1 cellular context compared by ENCODE assay signal in the genomic region with DNA sequence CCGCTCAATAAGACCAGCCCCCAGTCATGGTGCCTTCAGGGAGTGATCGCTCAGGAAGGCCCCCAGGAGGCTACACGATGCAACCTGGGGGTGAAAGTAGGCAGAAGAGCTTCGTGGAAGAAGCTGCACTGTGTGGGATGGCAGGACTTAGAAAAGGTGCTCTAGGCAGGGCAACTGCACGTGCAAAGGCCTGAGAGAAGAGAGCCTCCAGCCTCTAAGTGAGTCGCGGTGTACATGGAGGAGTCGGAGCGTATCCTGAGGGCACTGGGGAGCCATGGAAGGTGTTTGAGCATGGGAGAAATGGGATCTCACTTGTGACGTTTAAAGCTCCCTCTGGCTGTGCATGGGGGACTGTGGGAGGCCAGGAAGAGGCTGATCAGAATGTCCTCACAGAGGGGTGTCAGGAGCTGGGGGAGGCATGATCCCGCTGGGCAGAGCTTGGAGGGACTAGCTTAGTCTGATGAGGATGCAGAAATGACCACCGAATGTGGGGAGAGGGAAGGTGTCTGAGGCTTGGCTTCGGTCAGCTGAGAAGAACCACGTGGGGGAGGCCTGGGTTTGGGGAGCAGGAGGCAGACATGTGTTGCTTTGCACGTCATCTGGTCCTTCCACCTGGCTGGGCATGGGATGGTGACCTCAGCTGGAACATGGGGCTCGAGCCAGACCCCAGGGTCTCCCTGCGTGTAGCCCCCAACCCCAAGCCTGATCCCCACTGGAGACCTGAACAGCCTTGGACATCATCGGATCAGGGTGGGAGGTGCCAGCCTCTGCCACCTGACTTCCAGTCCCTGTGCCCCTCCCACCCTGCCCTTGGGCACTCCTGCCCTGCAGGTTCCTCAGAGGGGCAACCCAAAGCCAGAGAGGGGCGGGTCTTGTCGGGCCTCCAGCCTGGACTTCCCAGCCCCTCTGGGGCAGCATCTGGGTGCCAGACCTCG.
A peak's percentile ranks its signal among the peaks of the same experiment; 100 is the strongest.
TF ChIP-seq lines count a peak whose summit lies in the region.

No MANE protein-coding gene starts in this region.

TF ChIP-seq in HepG2, 621 proteins besides CTCF, POLR2A, EP300 and RAD21:
- TF ChIP-seq ISL2 (CRISPR knock-in tag; IDR thresholded peaks at IDR 0.05) (no peak), ZMYM3 (CRISPR knock-in tag; IDR thresholded peaks at IDR 0.05) (peak; percentile 45; the same call in 1 of the 2 replicates), MIXL1 (CRISPR knock-in tag; IDR thresholded peaks at IDR 0.05) (no peak), EZH2 (conservative IDR thresholded peaks at IDR 0.05; ENCODE audit: low read depth, low read length) (0 out of 2 replicates have a peak, but pooled peaks have one; percentile 12)
- TF ChIP-seq, protein P1, sequence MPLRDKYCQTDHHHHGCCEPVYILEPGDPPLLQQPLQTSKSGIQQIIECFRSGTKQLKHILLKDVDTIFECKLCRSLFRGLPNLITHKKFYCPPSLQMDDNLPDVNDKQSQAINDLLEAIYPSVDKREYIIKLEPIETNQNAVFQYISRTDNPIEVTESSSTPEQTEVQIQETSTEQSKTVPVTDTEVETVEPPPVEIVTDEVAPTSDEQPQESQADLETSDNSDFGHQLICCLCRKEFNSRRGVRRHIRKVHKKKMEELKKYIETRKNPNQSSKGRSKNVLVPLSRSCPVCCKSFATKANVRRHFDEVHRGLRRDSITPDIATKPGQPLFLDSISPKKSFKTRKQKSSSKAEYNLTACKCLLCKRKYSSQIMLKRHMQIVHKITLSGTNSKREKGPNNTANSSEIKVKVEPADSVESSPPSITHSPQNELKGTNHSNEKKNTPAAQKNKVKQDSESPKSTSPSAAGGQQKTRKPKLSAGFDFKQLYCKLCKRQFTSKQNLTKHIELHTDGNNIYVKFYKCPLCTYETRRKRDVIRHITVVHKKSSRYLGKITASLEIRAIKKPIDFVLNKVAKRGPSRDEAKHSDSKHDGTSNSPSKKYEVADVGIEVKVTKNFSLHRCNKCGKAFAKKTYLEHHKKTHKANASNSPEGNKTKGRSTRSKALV (CRISPR knock-in tag; IDR thresholded peaks at IDR 0.05) = no peak
- TF ChIP-seq, protein P2, sequence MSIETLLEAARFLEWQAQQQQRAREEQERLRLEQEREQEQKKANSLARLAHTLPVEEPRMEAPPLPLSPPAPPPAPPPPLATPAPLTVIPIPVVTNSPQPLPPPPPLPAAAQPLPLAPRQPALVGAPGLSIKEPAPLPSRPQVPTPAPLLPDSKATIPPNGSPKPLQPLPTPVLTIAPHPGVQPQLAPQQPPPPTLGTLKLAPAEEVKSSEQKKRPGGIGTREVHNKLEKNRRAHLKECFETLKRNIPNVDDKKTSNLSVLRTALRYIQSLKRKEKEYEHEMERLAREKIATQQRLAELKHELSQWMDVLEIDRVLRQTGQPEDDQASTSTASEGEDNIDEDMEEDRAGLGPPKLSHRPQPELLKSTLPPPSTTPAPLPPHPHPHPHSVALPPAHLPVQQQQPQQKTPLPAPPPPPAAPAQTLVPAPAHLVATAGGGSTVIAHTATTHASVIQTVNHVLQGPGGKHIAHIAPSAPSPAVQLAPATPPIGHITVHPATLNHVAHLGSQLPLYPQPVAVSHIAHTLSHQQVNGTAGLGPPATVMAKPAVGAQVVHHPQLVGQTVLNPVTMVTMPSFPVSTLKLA (IDR thresholded peaks at IDR 0.05) = peak; percentile 76
